8 cellular contexts compared by ENCODE assay signal in the genomic region with DNA sequence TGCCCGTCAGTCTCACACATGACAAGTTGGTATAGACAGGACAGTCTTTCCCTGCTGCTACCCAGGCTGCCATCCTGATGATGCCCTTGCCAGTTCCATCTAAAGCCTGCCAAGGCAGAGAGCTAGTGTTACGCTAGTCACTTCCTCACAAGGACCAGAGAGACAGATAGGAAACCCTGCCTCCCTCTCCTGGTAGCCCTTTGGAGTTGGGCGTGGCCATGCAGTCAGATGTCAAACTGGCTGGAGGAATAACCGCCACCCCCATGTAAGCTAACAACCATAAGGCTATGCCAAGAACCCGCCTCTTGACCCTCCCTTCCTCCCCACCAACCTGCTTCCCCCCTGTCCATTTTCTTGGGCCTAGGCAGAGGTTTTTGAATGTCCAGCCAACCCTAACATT. TPM values are rescaled to one million over a fixed set of nuclear protein-coding genes. Genes with fewer than 3 reads are reported as not detected.
DNase-seq lines count a peak whose midpoint lies in the region; ATAC-seq and TF ChIP-seq lines count a peak whose summit lies in the region.

No MANE protein-coding gene starts in this region.

- H4K91ac ChIP-seq in H9 (ENCODE audit: insufficient read length, low read depth, low read length), result no peak overlapping the region

- H3K4ac ChIP-seq in H9 (ENCODE audit: low read depth, low read length), result no peak overlapping the region

- H2AK5ac ChIP-seq in H9 (ENCODE audit: insufficient read length, low read length), result no peak overlapping the region

- no peaks in the 10 kb centered on the region for H4K20me1 ChIP-seq in H9 (ENCODE audit: control insufficient read depth, insufficient read depth, insufficient read length)

- peaks cover 72% of the 10 kb centered on the region for H3K36me3 Mint-ChIP-seq in activated T-cell treated with anti-CD3 and anti-CD28 coated beads, Interleukin-2, amount 50 U/mL, for 24 hours (ENCODE audit: low read depth)
- peaks cover 64% of the 10 kb centered on the region for H3K36me3 Mint-ChIP-seq in activated T-helper 17 cell treated with anti-CD3 and anti-CD28 coated beads, Interleukin-2, amount 50 U/mL, for 72 hours (ENCODE audit: low read depth)
- H3K36me3 Mint-ChIP-seq in type B pancreatic cell (no peaks in the 10 kb centered on the region), H9 (ENCODE audit: insufficient read depth in 1 of 3, low read depth in 3 of 3) (peaks cover 13 to 28% (median 27%) of the 10 kb centered on the region in 3 experiments)

- no peak overlapping the region for H4K5ac ChIP-seq in H9 (ENCODE audit: insufficient read length, low read depth, low read length)

- H4K8ac ChIP-seq in H9 (replicated peaks; ENCODE audit: insufficient read length, low read depth, low read length), result no peak overlapping the region

- H3K4me3 Mint-ChIP-seq in activated T-cell treated with anti-CD3 and anti-CD28 coated beads, Interleukin-2, amount 50 U/mL, for 24 hours, result peak overlapping the region; percentile 96
- peak overlapping the region; percentile 93 for H3K4me3 Mint-ChIP-seq in activated T-helper 17 cell treated with anti-CD3 and anti-CD28 coated beads, Interleukin-2, amount 50 U/mL, for 72 hours
- H3K4me3 Mint-ChIP-seq in type B pancreatic cell (peak overlapping the region; percentile 98), H9 (peak overlapping the region in 1 of 2 experiments; percentile 42; a peak in 3 of 5 replicates)

- H3K23me2 ChIP-seq in H9 (ENCODE audit: insufficient read length, low read depth, low read length, poor library complexity, severe bottlenecking), result peaks cover 5% of the 10 kb centered on the region

- no peak overlapping the region for H2BK20ac ChIP-seq in H9 (ENCODE audit: low read depth, low read length, poor library complexity, severe bottlenecking)

- H3K9me3 Mint-ChIP-seq in activated T-cell treated with anti-CD3 and anti-CD28 coated beads, Interleukin-2, amount 50 U/mL, for 24 hours, result no peaks in the 10 kb centered on the region
- H3K9me3 Mint-ChIP-seq in activated T-helper 17 cell treated with anti-CD3 and anti-CD28 coated beads, Interleukin-2, amount 50 U/mL, for 72 hours, result no peaks in the 10 kb centered on the region
- no peaks in the 10 kb centered on the region for H3K9me3 Mint-ChIP-seq in type B pancreatic cell
- H3K9me3 Mint-ChIP-seq in H9, result no peaks in the 10 kb centered on the region

- H3K56ac ChIP-seq in H9 (ENCODE audit: insufficient read length, low read depth, low read length), result no peak overlapping the region

- H2AFZ ChIP-seq in H9 (ENCODE audit: low read length), result no peak overlapping the region

- H3K23ac ChIP-seq in H9 (ENCODE audit: insufficient read length, low read depth, low read length), result no peak overlapping the region

- H2BK12ac ChIP-seq in H9 (ENCODE audit: insufficient read length, low read depth, low read length), result no peak overlapping the region

- H3K27me3 Mint-ChIP-seq in activated T-cell treated with anti-CD3 and anti-CD28 coated beads, Interleukin-2, amount 50 U/mL, for 24 hours, result no peaks in the 10 kb centered on the region
- no peaks in the 10 kb centered on the region for H3K27me3 Mint-ChIP-seq in activated T-helper 17 cell treated with anti-CD3 and anti-CD28 coated beads, Interleukin-2, amount 50 U/mL, for 72 hours
- no peaks in the 10 kb centered on the region for H3K27me3 Mint-ChIP-seq in type B pancreatic cell
- H3K27me3 Mint-ChIP-seq in H9 (ENCODE audit: low read depth), result no peaks in the 10 kb centered on the region; the same call in 1 of the 2 replicates

- H3K4me2 ChIP-seq in H9 (ENCODE audit: insufficient read depth, insufficient read length, low read length), result no peak overlapping the region

- no peak for DNase-seq in activated T-cell treated with anti-CD3 and anti-CD28 coated beads, Interleukin-2, amount 50 U/mL, for 24 hours
- DNase-seq in activated T-cell treated with anti-CD3 and anti-CD28 coated beads for 4 hours (no peak), kidney tubule cell (ENCODE audit: low spot score) (peak; percentile 46), type B pancreatic cell (ENCODE audit: extremely low spot score, unreplicated experiment) (no peak), H9 (no peak), GM10266 (ENCODE audit: extremely low spot score) (no peak)

- H3K14ac ChIP-seq in H9 (ENCODE audit: insufficient read depth, low read length), result no peak overlapping the region

- peaks cover 61% of the 10 kb centered on the region for H3K4me1 Mint-ChIP-seq in activated T-cell treated with anti-CD3 and anti-CD28 coated beads, Interleukin-2, amount 50 U/mL, for 24 hours (ENCODE audit: low read depth)
- peaks cover 15% of the 10 kb centered on the region for H3K4me1 Mint-ChIP-seq in activated T-helper 17 cell treated with anti-CD3 and anti-CD28 coated beads, Interleukin-2, amount 50 U/mL, for 72 hours
- H3K4me1 Mint-ChIP-seq in type B pancreatic cell (ENCODE audit: unreplicated experiment), result peaks cover 30% of the 10 kb centered on the region
- peaks cover 29 to 32% of the 10 kb centered on the region in 2 experiments for H3K4me1 Mint-ChIP-seq in H9

- TF ChIP-seq CTCF in type B pancreatic cell (conservative IDR thresholded peaks at IDR 0.05), result no peak
- no peak for TF ChIP-seq CTCF in H9 (conservative IDR thresholded peaks at IDR 0.05)
- TF ChIP-seq CTCF in GM10266 (IDR thresholded peaks at IDR 0.05; ENCODE audit: control insufficient read depth, insufficient read depth, low read depth, missing control alignments), result no peak

- no CpG with 5 or more reads among the region's 5 CpGs for WGBS in H9 (ENCODE audit: extremely low coverage, insufficient read length, low lambda C conversion rate)

- H3K79me1 ChIP-seq in H9 (ENCODE audit: insufficient read depth, low read depth, low read length, poor library complexity, severe bottlenecking), result peaks cover 6% of the 10 kb centered on the region

- no peak overlapping the region for H3K9ac ChIP-seq in H9 (ENCODE audit: extremely low read depth, insufficient read length, low read length)

- H3K27ac ChIP-seq in H9 (ENCODE audit: insufficient read length, low read depth, low read length), result no peak overlapping the region

- no peak overlapping the region for H3K18ac ChIP-seq in H9 (ENCODE audit: insufficient read length, low read depth, low read length)

- H3K79me2 ChIP-seq in H9 (ENCODE audit: insufficient read depth, low read length), result peaks cover 9% of the 10 kb centered on the region; the same call in 1 of the 2 replicates

- H2BK120ac ChIP-seq in H9 (ENCODE audit: low read depth, low read length, poor library complexity, severe bottlenecking), result no peak overlapping the region

- H3K9me3 ChIP-seq in H9 (ENCODE audit: control insufficient read depth, low read depth, low read length), result no peaks in the 10 kb centered on the region

- no peak overlapping the region for H3T11ph ChIP-seq in H9 (ENCODE audit: low read length)

- ATAC-seq in activated T-helper 17 cell treated with anti-CD3 and anti-CD28 coated beads, Interleukin-2, amount 50 U/mL, for 72 hours (replicated peaks), result no peak
- ATAC-seq in HG03442 (IDR thresholded peaks at IDR 0.05; ENCODE audit: unreplicated experiment), result no peak

- H3K27ac Mint-ChIP-seq in activated T-cell treated with anti-CD3 and anti-CD28 coated beads, Interleukin-2, amount 50 U/mL, for 24 hours, result peak overlapping the region; percentile 95
- H3K27ac Mint-ChIP-seq in activated T-helper 17 cell treated with anti-CD3 and anti-CD28 coated beads, Interleukin-2, amount 50 U/mL, for 72 hours, result peak overlapping the region; percentile 97
- H3K27ac Mint-ChIP-seq in type B pancreatic cell (no peak overlapping the region), H9 (no peak overlapping the region)

- peaks cover 4% of the 10 kb centered on the region; the same call in 1 of the 2 replicates for H3K4me1 ChIP-seq in H9 (ENCODE audit: insufficient read depth, low read length)

- H2BK5ac ChIP-seq in H9 (ENCODE audit: insufficient read length, low read length), result no peak overlapping the region

- H2BK15ac ChIP-seq in H9 (ENCODE audit: low read depth, low read length), result no peak overlapping the region

- no peaks in the 10 kb centered on the region for H3K27me3 ChIP-seq in H9 (ENCODE audit: insufficient read depth, low read length)

RNA-seq across cellular contexts. Expression of a gene that starts 2.8 kb away (rescaled TPM):
- 10 to 100 TPM; 14.3 to 21.9 TPM for total RNA-seq in activated T-helper 17 cell treated with anti-CD3 and anti-CD28 coated beads, Interleukin-2, amount 50 U/mL, for 72 hours
- total RNA-seq in type B pancreatic cell (ENCODE audit: low replicate concordance), result 42.7 and 44.4 TPM in 2 replicates
- 32.3 and 34.0 TPM in 2 replicates for total RNA-seq in H9 (2021)

RNA-seq across cellular contexts. Expression of a gene that starts 5.9 kb away (rescaled TPM):
- 10 to 100 TPM; 35.6 to 40.8 TPM for total RNA-seq in activated T-helper 17 cell treated with anti-CD3 and anti-CD28 coated beads, Interleukin-2, amount 50 U/mL, for 72 hours
- total RNA-seq in type B pancreatic cell (ENCODE audit: low replicate concordance) (10.1 and 15.9 TPM in 2 replicates), H9 (2021) (16.8 and 19.0 TPM in 2 replicates)

RNA-seq across cellular contexts. Expression of a gene that starts 6.0 kb away (rescaled TPM):
- 10 to 100 TPM; 50.2 to 96.5 TPM for total RNA-seq in activated T-helper 17 cell treated with anti-CD3 and anti-CD28 coated beads, Interleukin-2, amount 50 U/mL, for 72 hours
- 20.3 and 27.9 TPM in 2 replicates for total RNA-seq in type B pancreatic cell (ENCODE audit: low replicate concordance)
- total RNA-seq in H9 (2021), result 23.0 and 23.4 TPM in 2 replicates

RNA-seq across cellular contexts. Expression of a gene that starts 11.0 kb away (rescaled TPM):
- 10 to 100 TPM in 1 of 2 donors, 1 to 10 TPM in 1; 3.9 to 10.9 TPM for total RNA-seq in activated T-helper 17 cell treated with anti-CD3 and anti-CD28 coated beads, Interleukin-2, amount 50 U/mL, for 72 hours
- total RNA-seq in type B pancreatic cell (ENCODE audit: low replicate concordance), result 1.8 and 13.4 TPM in 2 replicates
- total RNA-seq in H9 (2021), result 0.61 and 1.4 TPM in 2 replicates

RNA-seq across cellular contexts. Expression of a gene that starts 15.9 kb away (rescaled TPM):
- 100 to 1,000 TPM in 1 of 2 donors, 10 to 100 TPM in 1; 85.8 to 139 TPM for total RNA-seq in activated T-helper 17 cell treated with anti-CD3 and anti-CD28 coated beads, Interleukin-2, amount 50 U/mL, for 72 hours
- total RNA-seq in type B pancreatic cell (ENCODE audit: low replicate concordance) (13.7 and 13.8 TPM in 2 replicates), H9 (2021) (15.1 and 15.8 TPM in 2 replicates)

Comparison
In these comparisons a context has a peak if more than half of its experiments do, and no peak if none do; other contexts are left out.
1. H3K27ac Mint-ChIP-seq: peak in activated T-cell treated with anti-CD3 and anti-CD28 coated beads, Interleukin-2, amount 50 U/mL, for 24 hours (single experiment) and activated T-helper 17 cell treated with anti-CD3 and anti-CD28 coated beads, Interleukin-2, amount 50 U/mL, for 72 hours (single experiment); none in type B pancreatic cell (single experiment) and H9 (0 of 3).